15 cellular contexts compared by ENCODE assay signal in genomic region chr11:22491826-22492225, GRCh38.
DNase-seq lines count a peak whose midpoint lies in the region; FAIRE-seq lines count a peak whose summit lies in the region.
"Had no signal": no experiment of that assay in that cellular context is flagged by ENCODE, and none has a peak within 500 bp of the region (broad histone marks: within the 10 kb centered on the region; RNA-seq: fewer than 3 reads in every experiment).

No MANE protein-coding gene starts in this region.

- no peak for FAIRE-seq in urothelium cell line (lab: Jason Lieb, UNC)
- FAIRE-seq: A204.1 had no signal

- intact Hi-C loops in head of caudate nucleus (cut with DNase I): no loop called here

- peak overlapping the region; percentile 59 for H3K4me3 ChIP-seq in SK-N-MC
- H3K4me3 ChIP-seq: left ventricle myocardium inferior, right atrium auricular region had no signal

- no peak overlapping the region for H3K9ac ChIP-seq in SK-N-MC (ENCODE audit: insufficient read length)

- DNase-seq in NCI-H748 (lab: John Stamatoyannopoulos, UW; ENCODE audit: unreplicated experiment) (peak; percentile 47), NCI-H748 treated with DMSO at 0.1 percent for 48 hours (lab: John Stamatoyannopoulos, UW) (no peak), SK-N-MC (ENCODE audit: low read depth, low spot score) (peak; percentile 22), head of caudate nucleus (peak in 36 of 42 donors; percentile 7 to 67 (median 32)), urothelium cell line (ENCODE audit: low spot score) (peak; percentile 18), NCI-H2081 treated with DMSO at 0.1 percent for 48 hours (lab: John Stamatoyannopoulos, UW) (no peak), middle frontal gyrus (ENCODE audit: extremely low spot score, low spot score) (no peak)
- no peak for DNase-seq in activated T-cell treated with anti-CD3 and anti-CD28 coated beads, Interleukin-2, amount 50 U/mL, for 1 hour
- DNase-seq: activated CD4-positive, alpha-beta memory T cell treated with anti-CD3 and anti-CD28 coated beads for 36 hours; left ventricle myocardium inferior; NCI-H187; Right ventricle myocardium superior had no signal

- H3K36me3 ChIP-seq in SK-N-MC (ENCODE audit: insufficient read depth, low read length): no peaks in the 10 kb centered on the region
- H3K36me3 ChIP-seq: left ventricle myocardium inferior, right atrium auricular region had no signal

- H3K9me3 ChIP-seq in SK-N-MC (ENCODE audit: low read depth, low read length): no peaks in the 10 kb centered on the region
- H3K9me3 ChIP-seq: left ventricle myocardium inferior, right atrium auricular region had no signal

- no peak overlapping the region for H3K27ac ChIP-seq in SK-N-MC
- H3K27ac ChIP-seq: epithelial cell of prostate, left ventricle myocardium inferior, right atrium auricular region had no signal

Comparison
In these comparisons a context has a peak if more than half of its experiments do, and no peak if none do; other contexts are left out.
1. DNase-seq: peak in NCI-H748 (single experiment), SK-N-MC (single experiment), head of caudate nucleus (36 of 42) and urothelium cell line (single experiment); none in NCI-H748 treated with DMSO at 0.1 percent for 48 hours (single experiment), NCI-H2081 treated with DMSO at 0.1 percent for 48 hours (single experiment), activated T-cell treated with anti-CD3 and anti-CD28 coated beads, Interleukin-2, amount 50 U/mL, for 1 hour (single experiment) and middle frontal gyrus (single experiment).